21 cellular contexts compared by ENCODE assay signal in the genomic region with DNA sequence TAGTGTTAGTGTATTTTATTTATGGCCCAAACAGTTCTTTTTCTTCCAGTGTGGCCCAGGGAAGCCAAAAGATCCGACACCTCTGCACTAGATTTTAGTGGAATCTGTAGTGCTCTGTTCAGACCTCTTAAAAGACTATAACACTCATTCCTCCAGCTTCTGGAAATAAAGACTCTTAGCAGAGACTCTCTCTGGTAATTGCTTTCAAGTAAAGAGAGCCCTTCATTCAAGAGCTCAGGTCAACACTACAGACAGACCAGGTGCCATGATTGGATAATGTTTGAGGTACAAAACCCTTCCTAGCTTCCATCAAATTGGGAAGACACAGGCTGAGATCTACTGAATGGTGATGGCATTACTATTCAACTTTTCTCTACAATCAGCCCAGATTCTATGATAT.
"Had no signal": no experiment of that assay in that cellular context is flagged by ENCODE, and none has a peak within 500 bp of the region (broad histone marks: within the 10 kb centered on the region; RNA-seq: fewer than 3 reads in every experiment).

No MANE protein-coding gene starts in this region.

- ATAC-seq: gastroesophageal sphincter; left cardiac atrium; left ventricle myocardium superior; mucosa of descending colon; naive thymus-derived CD8-positive, alpha-beta T cell; sciatic nerve; stimulated activated naive B cell treated with anti-CD40 and anti-IgM and Interleukin-4, amounts not matched to agents 10 μg/mL and 1 μg/mL and 100 μg/mL, for 72 hours; stimulated activated naive CD8-positive, alpha-beta T cell treated with anti-CD3 and anti-CD28 coated beads, Interleukin-15, amount 100 ng/mL, for 72 hours had no signal

- H3K4me1 ChIP-seq: esophagus squamous epithelium, gastroesophageal sphincter, testis, tibial nerve had no signal

- H3K27ac ChIP-seq: epithelial cell of prostate, esophagus squamous epithelium, gastroesophageal sphincter, neutrophil, skin epidermis, testis, tibial nerve had no signal

- H3K4me3 ChIP-seq: esophagus squamous epithelium, gastroesophageal sphincter, mucosa of descending colon, skin epidermis, testis, tibial nerve had no signal

- H3K27me3 ChIP-seq: esophagus squamous epithelium, gastroesophageal sphincter, neutrophil, testis, tibial nerve had no signal

- DNase-seq: effector memory CD4-positive, alpha-beta T cell; esophagus squamous epithelium; foreskin fibroblast; glutamatergic neuron; immature natural killer cell; left cardiac atrium; left ventricle myocardium superior; mucosa of descending colon; naive thymus-derived CD8-positive, alpha-beta T cell; posterior cingulate gyrus; stimulated activated CD4-positive, alpha-beta T cell treated with anti-CD3 and anti-CD28 coated beads, Interleukin-2, amount 100 ng/mL, for 24 hours; stimulated activated CD4-positive, alpha-beta T cell treated with anti-CD3 and anti-CD28 coated beads, Interleukin-4, amount 100 ng/mL, for 4 hours; stimulated activated naive B cell treated with anti-CD40 and anti-IgM and Interleukin-4, amounts not matched to agents 10 μg/mL and 1 μg/mL and 100 μg/mL, for 72 hours; stimulated activated naive CD8-positive, alpha-beta T cell treated with anti-CD3 and anti-CD28 coated beads, Interleukin-15, amount 100 ng/mL, for 72 hours; testis had no signal

- H3K36me3 ChIP-seq: esophagus squamous epithelium, gastroesophageal sphincter, neutrophil, tibial nerve had no signal

- H3K9me3 ChIP-seq: esophagus squamous epithelium, gastroesophageal sphincter, mucosa of descending colon, neutrophil, testis, tibial nerve had no signal
